ENCODE assay signal across 9 cellular contexts in the genomic region with DNA sequence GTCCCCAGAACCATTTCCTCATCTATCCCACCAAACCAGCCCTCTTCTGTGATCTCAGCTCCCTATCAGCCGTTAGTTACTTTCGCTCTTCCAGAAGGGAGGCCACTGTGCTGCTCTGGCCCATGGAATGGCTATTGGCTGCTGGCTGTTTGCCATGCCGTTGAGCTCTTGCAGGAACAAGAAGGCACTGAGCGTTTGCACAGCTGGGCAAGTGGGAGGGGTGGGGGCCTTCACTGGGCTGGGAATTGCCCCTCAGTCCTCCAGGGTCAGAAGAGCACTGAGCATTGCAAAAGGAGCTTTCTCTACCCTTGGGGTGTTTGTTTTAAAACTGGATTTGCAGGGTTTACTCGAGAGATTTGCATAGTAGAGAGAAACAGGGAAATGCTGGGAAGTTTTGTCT.
DNase-seq lines count a peak whose midpoint lies in the region; ATAC-seq and TF ChIP-seq lines count a peak whose summit lies in the region.
"Had no signal": no experiment of that assay in that cellular context is flagged by ENCODE, and none has a peak within 500 bp of the region (broad histone marks: within the 10 kb centered on the region; RNA-seq: fewer than 3 reads in every experiment).

No MANE protein-coding gene starts in this region.

- no peak for TF ChIP-seq CTCF in Caco-2 (IDR thresholded peaks at IDR 0.05; ENCODE audit: insufficient read depth in 1 of 2, low read depth in 1 of 2, low read length in 1 of 2, severe bottlenecking in 1 of 2, unreplicated experiment in 1 of 2)
- no peak for TF ChIP-seq CTCF in epithelial cell of esophagus (IDR thresholded peaks at IDR 0.05; ENCODE audit: insufficient read depth, low read depth, low read length, missing control alignments)

- H3K4me1 Mint-ChIP-seq in Caco-2 (ENCODE audit: low read depth, unreplicated experiment) = peaks cover 43% of the 10 kb centered on the region
- no peaks in the 10 kb centered on the region for H3K4me1 Mint-ChIP-seq in stimulated activated naive B cell treated with anti-CD40 and anti-IgM and Interleukin-4, amounts not matched to agents 10 μg/mL and 1 μg/mL and 100 μg/mL, for 72 hours

- H3K9me3 Mint-ChIP-seq in Caco-2 (ENCODE audit: unreplicated experiment) = no peaks in the 10 kb centered on the region
- no peaks in the 10 kb centered on the region for H3K9me3 Mint-ChIP-seq in stimulated activated naive B cell treated with anti-CD40 and anti-IgM and Interleukin-4, amounts not matched to agents 10 μg/mL and 1 μg/mL and 100 μg/mL, for 72 hours
- H3K9me3 Mint-ChIP-seq: CD8-positive, alpha-beta memory T cell had no signal

- H3K27me3 Mint-ChIP-seq in Caco-2 (ENCODE audit: insufficient read depth, unreplicated experiment) = no peaks in the 10 kb centered on the region
- peaks cover 0 to 7% of the 10 kb centered on the region in 2 donors for H3K27me3 Mint-ChIP-seq in stimulated activated naive B cell treated with anti-CD40 and anti-IgM and Interleukin-4, amounts not matched to agents 10 μg/mL and 1 μg/mL and 100 μg/mL, for 72 hours
- H3K27me3 Mint-ChIP-seq: CD8-positive, alpha-beta memory T cell had no signal

- H3K9me3 ChIP-seq in Caco-2 (no peaks in the 10 kb centered on the region), muscle layer of duodenum (ENCODE audit: control insufficient read depth in 1 of 2, low read length in 2 of 2) (no peaks in the 10 kb centered on the region)

- intact Hi-C loops in Caco-2 (cut with micrococcal nuclease; ENCODE audit: unreplicated experiment) = loop anchor here (1.0 kb wide), 3 partner anchors 10 to 47 kb away; no protein-coding TSS in a partner anchor

- peak overlapping the region; percentile 4 for H3K27ac ChIP-seq in muscle layer of duodenum (ENCODE audit: low read length)

- H3K4me3 Mint-ChIP-seq in Caco-2 (ENCODE audit: unreplicated experiment) = peak overlapping the region; percentile 58
- H3K4me3 Mint-ChIP-seq in stimulated activated naive B cell treated with anti-CD40 and anti-IgM and Interleukin-4, amounts not matched to agents 10 μg/mL and 1 μg/mL and 100 μg/mL, for 72 hours = no peak overlapping the region
- H3K4me3 Mint-ChIP-seq: CD8-positive, alpha-beta memory T cell had no signal

- H3K4me1 ChIP-seq in Caco-2 = peaks cover 79% of the 10 kb centered on the region
- peaks cover 13 to 59% of the 10 kb centered on the region in 2 donors for H3K4me1 ChIP-seq in muscle layer of duodenum (ENCODE audit: control insufficient read depth in 1 of 2, insufficient read depth in 2 of 2, low read length in 2 of 2)

- H3K27me3 ChIP-seq in Caco-2 (replicated peaks; ENCODE audit: control insufficient read depth, insufficient read depth, low read length) (no peaks in the 10 kb centered on the region), muscle layer of duodenum (ENCODE audit: low read depth, low read length) (no peaks in the 10 kb centered on the region)

- DNase-seq in Caco-2 (peak; percentile 97 to 99), NCI-H2196 treated with DMSO at 0.1 percent for 48 hours (lab: John Stamatoyannopoulos, UW; ENCODE audit: unreplicated experiment) (peak; percentile 76), epithelial cell of esophagus (ENCODE audit: low read depth) (peak; percentile 72), AG20443 (ENCODE audit: low spot score) (no peak), activated T-cell treated with anti-CD3 and anti-CD28 coated beads for 4 hours (no peak), KG1 (lab: John Stamatoyannopoulos, UW) (no peak)
- DNase-seq in stimulated activated naive B cell treated with anti-CD40 and anti-IgM and Interleukin-4, amounts not matched to agents 10 μg/mL and 1 μg/mL and 100 μg/mL, for 72 hours = no peak

- POLR2A ChIA-PET in Caco-2 (lab: Charles Lee) = interaction anchor here (0.6 to 1.0 kb wide), 5 partner anchors 10 to 182 kb away, joined by 3 to 14 read pairs (median 5); a partner anchor contains a TSS

- CTCF ChIA-PET in Caco-2 (lab: Charles Lee) = interaction anchor here (0.6 to 1.4 kb wide), 14 partner anchors 9 to 597 kb away, joined by 3 to 11 read pairs (median 4); no protein-coding TSS in a partner anchor

- peaks cover 70% of the 10 kb centered on the region for H3K36me3 Mint-ChIP-seq in Caco-2 (ENCODE audit: insufficient read depth, unreplicated experiment)
- H3K36me3 Mint-ChIP-seq in stimulated activated naive B cell treated with anti-CD40 and anti-IgM and Interleukin-4, amounts not matched to agents 10 μg/mL and 1 μg/mL and 100 μg/mL, for 72 hours = no peaks in the 10 kb centered on the region

- H3K27ac Mint-ChIP-seq in Caco-2 (ENCODE audit: unreplicated experiment) = peak overlapping the region; percentile 85
- no peak overlapping the region for H3K27ac Mint-ChIP-seq in stimulated activated naive B cell treated with anti-CD40 and anti-IgM and Interleukin-4, amounts not matched to agents 10 μg/mL and 1 μg/mL and 100 μg/mL, for 72 hours

- H3K4me3 ChIP-seq in Caco-2 (ENCODE audit: low read depth, low read length) (no peak overlapping the region), epithelial cell of esophagus (ENCODE audit: low read length) (no peak overlapping the region), muscle layer of duodenum (ENCODE audit: low read depth in 1 of 2, low read length in 2 of 2) (no peak overlapping the region)

- BruUV-seq in Caco-2 (replicated peaks; lab: Mats Ljungman, UMichigan) = no TSS peak

- no peak for ATAC-seq in stimulated activated naive B cell treated with anti-CD40 and anti-IgM and Interleukin-4, amounts not matched to agents 10 μg/mL and 1 μg/mL and 100 μg/mL, for 72 hours (replicated peaks)

- peaks cover 6% of the 10 kb centered on the region for H3K36me3 ChIP-seq in Caco-2 (ENCODE audit: control insufficient read depth, insufficient read depth, low read length)
- H3K36me3 ChIP-seq in muscle layer of duodenum (ENCODE audit: control insufficient read depth in 1 of 2, insufficient read depth in 2 of 2, low read length in 2 of 2) = no peaks in the 10 kb centered on the region

Comparison
In these comparisons a context has a peak if more than half of its experiments do, and no peak if none do; other contexts are left out.
1. DNase-seq: peak in Caco-2 (2 of 2), NCI-H2196 treated with DMSO at 0.1 percent for 48 hours (single experiment) and epithelial cell of esophagus (single experiment); none in AG20443 (single experiment), activated T-cell treated with anti-CD3 and anti-CD28 coated beads for 4 hours (single experiment), stimulated activated naive B cell treated with anti-CD40 and anti-IgM and Interleukin-4, amounts not matched to agents 10 μg/mL and 1 μg/mL and 100 μg/mL, for 72 hours (single experiment) and KG1 (single experiment).